In genomic region chr7:75367282-75367681, GRCh38 we compare ENCODE assay signal across 7 cellular contexts. TPM values are rescaled to one million over a fixed set of nuclear protein-coding genes. Genes with fewer than 3 reads are reported as not detected.
DNase-seq lines count a peak whose midpoint lies in the region; ATAC-seq, FAIRE-seq and TF ChIP-seq lines count a peak whose summit lies in the region.
"Not testable (repeated sequence)": the region's sequence is repeated elsewhere in the genome, so short reads cannot be mapped to it uniquely, and the experiment has no call there.

No MANE protein-coding gene starts in this region.

- intact Hi-C loops in K562 (cut with micrococcal nuclease); left ventricle myocardium superior (cut with micrococcal nuclease); right lobe of liver (cut with DNase I): not testable (repeated sequence)

- not testable (repeated sequence) for H3K36me3 ChIP-seq in DND-41 (ENCODE audit: insufficient read depth, low read length); K562 (ENCODE audit: control insufficient read depth, insufficient read depth, low read length); gastroesophageal sphincter; right lobe of liver

- in situ Hi-C loops in K562 (cut with MboI): not testable (repeated sequence)

- CTCF ChIA-PET in K562 (lab: Yijun Ruan, JAX; ENCODE audit: low intra/inter-chr PET ratio): not testable (repeated sequence)

- not testable (repeated sequence) for H3K4me3 ChIP-seq in DND-41 (ENCODE audit: low read depth in 1 of 2, low read length in 2 of 2); K562; gastroesophageal sphincter; right lobe of liver

- H3K9ac ChIP-seq in DND-41 (ENCODE audit: low read depth, low read length); K562 (ENCODE audit: insufficient read depth in 1 of 2, low read depth in 2 of 2, low read length in 2 of 2): not testable (repeated sequence)

- H3K79me2 ChIP-seq in DND-41 (ENCODE audit: insufficient read depth, low read length); K562 (ENCODE audit: control insufficient read depth, insufficient read depth, low read length): not testable (repeated sequence)

- not testable (repeated sequence) for TF ChIP-seq CTCF in DND-41 (IDR thresholded peaks at IDR 0.05; ENCODE audit: borderline replicate concordance, extremely low read depth, low read length, poor library complexity, severe bottlenecking); K562 (IDR thresholded peaks at IDR 0.05 in 2 of 3, conservative IDR thresholded peaks at IDR 0.05 in 1 of 3; ENCODE audit: insufficient read depth in 2 of 3, low read depth in 1 of 3, low read length in 3 of 3); gastroesophageal sphincter (IDR thresholded peaks at IDR 0.05); right lobe of liver (IDR thresholded peaks at IDR 0.05); omental fat pad (IDR thresholded peaks at IDR 0.05)

- not testable (repeated sequence) for FAIRE-seq in K562 (lab: Jason Lieb, UNC)

- H3K4me1 ChIP-seq in DND-41 (ENCODE audit: insufficient read depth, low read length); K562 (replicated peaks in 1 of 2; ENCODE audit: control insufficient read depth in 2 of 2, insufficient read depth in 2 of 2, low read length in 2 of 2); gastroesophageal sphincter; right lobe of liver: not testable (repeated sequence)

- ATAC-seq in DND-41 (ENCODE audit: insufficient read depth, low read depth) (peak; percentile 42; the same call in 2 of the 3 replicates), K562 (peak; percentile 52), gastroesophageal sphincter (peak; percentile 48), left ventricle myocardium superior (peak; percentile 37), left lobe of liver (peak; percentile 40), right lobe of liver (peak; percentile 31 to 64 (median 44)), omental fat pad (ENCODE audit: low FRiP score) (peak; percentile 32)

- not testable (repeated sequence) for H3K27me3 ChIP-seq in DND-41 (ENCODE audit: insufficient read depth, low read length, poor library complexity); K562 (ENCODE audit: control insufficient read depth in 2 of 2, insufficient read depth in 2 of 2, low read length in 2 of 2); gastroesophageal sphincter; right lobe of liver

- not testable (repeated sequence) for H3K4me2 ChIP-seq in DND-41 (ENCODE audit: insufficient read depth, low read length); K562 (ENCODE audit: insufficient read depth, low read length)

- POLR2A ChIA-PET in K562 (lab: Yijun Ruan, JAX): not testable (repeated sequence)

- not testable (repeated sequence) for H3K27ac ChIP-seq in DND-41 (ENCODE audit: low read length); K562 (ENCODE audit: extremely low read depth, low read depth, low read length); gastroesophageal sphincter; right lobe of liver

- DNase-seq in DND-41; K562 (ENCODE audit: extremely low read depth in 1 of 4, low spot score in 3 of 4); left ventricle myocardium superior; left lobe of liver (ENCODE audit: low spot score); omental fat pad (ENCODE audit: low spot score): not testable (repeated sequence)
- peak in 1 of 3 donors; percentile 11 for DNase-seq in right lobe of liver

- H3K9me1 ChIP-seq in K562 (ENCODE audit: control insufficient read depth, insufficient read depth, low read length): not testable (repeated sequence)

- not testable (repeated sequence) for H3K9me3 ChIP-seq in DND-41 (ENCODE audit: insufficient read depth, low read length, severe bottlenecking); K562 (replicated peaks; ENCODE audit: control insufficient read depth, insufficient read depth, low read depth, low read length); gastroesophageal sphincter; right lobe of liver

- not testable (repeated sequence) for BruUV-seq in K562 (replicated peaks; lab: Mats Ljungman, UMichigan)

- TF ChIP-seq EP300 in K562 (IDR thresholded peaks at IDR 0.05; ENCODE audit: low read length); gastroesophageal sphincter (IDR thresholded peaks at IDR 0.05): not testable (repeated sequence)

- not testable (repeated sequence) for H2AFZ ChIP-seq in DND-41 (ENCODE audit: low read depth, low read length); K562 (ENCODE audit: low read depth, low read length)

- not testable (repeated sequence) for TF ChIP-seq RAD21 in K562 (CRISPR knock-in tag; conservative IDR thresholded peaks at IDR 0.05 in 1 of 2, IDR thresholded peaks at IDR 0.05 in 1 of 2)

- WGBS in K562 (ENCODE audit: insufficient coverage, low coverage, missing lambda C conversion rate): no CpG with 5 or more reads among the region's 7 CpGs
- no CpG with 5 or more reads among the region's 7 CpGs for WGBS in gastroesophageal sphincter (ENCODE audit: low coverage in 1 of 2), 2 donors
- WGBS in right lobe of liver (ENCODE audit: insufficient coverage, low coverage, low lambda C conversion rate, missing lambda C conversion rate): no CpG with 5 or more reads among the region's 7 CpGs

- TF ChIP-seq POLR2A in K562 (conservative IDR thresholded peaks at IDR 0.05); gastroesophageal sphincter (IDR thresholded peaks at IDR 0.05); right lobe of liver (IDR thresholded peaks at IDR 0.05): not testable (repeated sequence)

- not testable (repeated sequence) for H4K20me1 ChIP-seq in DND-41 (ENCODE audit: insufficient read depth, low read length); K562 (replicated peaks; ENCODE audit: control insufficient read depth, insufficient read depth, low read length)

RNA-seq across cellular contexts. Expression of gene TRIM73, which starts 28.1 kb away (rescaled TPM):
- total RNA-seq in K562 (2011; cell fraction: chromatin; rRNA removed; ENCODE audit: low replicate concordance): 1.1 and 4.1 TPM in 2 replicates
- total RNA-seq in K562 (2011; cell fraction: nucleolus; rRNA removed): 2.1 and 3.0 TPM in 2 replicates
- 1.9 and 2.1 TPM in 2 replicates for total RNA-seq in K562 (2011; cell fraction: nucleoplasm; rRNA removed)
- total RNA-seq in K562 (2014; rRNA removed): 0.64 and 1.2 TPM in 2 replicates
- 0.04 TPM in 1 of 2 replicates, not detected in the other for total RNA-seq in K562 (2014; rRNA removed; fragmentation: Illumina TruSeq; extraction: Trizol)
- total RNA-seq in K562 (2015; rRNA removed; fragmentation: Illumina TruSeq; extraction: Trizol): 0.41 and 0.80 TPM in 2 replicates
- total RNA-seq in K562 (2021): 1.2 and 1.4 TPM in 2 replicates
- 0.30 TPM in 1 of 2 replicates, not detected in the other for polyA plus RNA-seq in K562 (2011; rRNA removed)
- polyA plus RNA-seq in K562 (2011; cell fraction: cytosol; rRNA removed): 0.03 and 0.42 TPM in 2 replicates
- 1.8 and 4.8 TPM in 2 replicates for polyA plus RNA-seq in K562 (2011; cell fraction: nucleus; rRNA removed)
- polyA plus RNA-seq in K562 (2012): 0.52 and 4.5 TPM in 2 replicates
- 0.15 TPM in 1 of 2 replicates, not detected in the other for polyA plus RNA-seq in K562 (2014; fragmentation: Illumina TruSeq; extraction: Trizol)
- polyA plus RNA-seq in K562 (2014; fragmentation: Nextera tagmentation; extraction: Ambion mirVana): not detected
- 0.28 and 0.90 TPM in 2 replicates for polyA plus RNA-seq in K562 (2014; rRNA removed)
- 0.14 TPM in 1 of 2 replicates, not detected in the other for polyA minus RNA-seq in K562 (2011; rRNA and poly(A)+ RNA removed)
- not detected in 2 replicates for polyA minus RNA-seq in K562 (2011; cell fraction: cytosol; rRNA and poly(A)+ RNA removed)
- polyA minus RNA-seq in K562 (2011; cell fraction: nucleus; rRNA and poly(A)+ RNA removed): 0.40 and 0.44 TPM in 2 replicates
- total RNA-seq in gastroesophageal sphincter: 1 to 10 TPM in 2 of 4 donors, under 1 TPM in 1, not detected in 1; 0.94 to 5.4 (median 1.5) TPM
- 1.3 TPM for total RNA-seq in left ventricle myocardium superior
- 4.2 TPM for total RNA-seq in left lobe of liver
- total RNA-seq in right lobe of liver: 1 to 10 TPM in 4 of 6 experiments, under 1 TPM in 2; 0.31 to 4.7 (median 2.6) TPM
- 1 to 10 TPM in 3 of 4 donors, under 1 TPM in 1; 0.84 to 2.0 (median 1.6) TPM for total RNA-seq in omental fat pad
